21 cellular contexts compared by ENCODE assay signal in the genomic region with DNA sequence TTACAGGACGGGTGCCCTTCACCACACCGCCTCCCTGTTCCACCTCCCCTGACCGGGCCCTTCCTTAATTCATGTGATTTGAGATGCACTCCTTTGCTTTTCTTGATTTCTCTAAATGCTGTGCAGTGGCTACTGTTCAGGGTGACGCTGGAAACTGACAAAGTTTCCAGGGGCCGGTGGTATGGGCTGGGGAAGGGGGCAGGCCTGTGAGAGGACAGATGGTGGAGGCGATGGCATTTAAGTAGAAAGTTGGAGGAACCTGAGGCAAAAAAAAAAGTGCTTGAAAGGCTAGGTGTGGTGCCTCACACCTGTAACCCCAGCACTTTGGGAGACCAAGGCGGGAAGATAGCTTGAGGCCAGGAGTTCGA. TPM values are rescaled to one million over a fixed set of nuclear protein-coding genes. Genes with fewer than 3 reads are reported as not detected.
A peak's percentile ranks its signal among the peaks of the same experiment; 100 is the strongest.
DNase-seq lines count a peak whose midpoint lies in the region; ATAC-seq, FAIRE-seq and TF ChIP-seq lines count a peak whose summit lies in the region.
"Had no signal": no experiment of that assay in that cellular context is flagged by ENCODE, and none has a peak within 500 bp of the region (broad histone marks: within the 10 kb centered on the region; RNA-seq: fewer than 3 reads in every experiment).

No MANE protein-coding gene starts in this region.

- TF ChIP-seq POLR2A in H1 (IDR thresholded peaks at IDR 0.05; ENCODE audit: control extremely low read depth in 1 of 2, low read depth in 2 of 2, low read length in 2 of 2) (no peak), Peyer's patch (IDR thresholded peaks at IDR 0.05) (no peak)

- no peak for DNase-seq in activated CD4-positive, alpha-beta T cell treated with anti-CD3 and anti-CD28 coated beads, Interleukin-2, amount 10 ng/mL, durations not matched to agents 24 days and 14 days
- no peak for DNase-seq in activated CD4-positive, alpha-beta T cell treated with anti-CD3 and anti-CD28 coated beads, Interleukin-2, amount 10 ng/mL, durations not matched to agents 7 days and 5 days
- DNase-seq in H1 (ENCODE audit: low read depth in 1 of 2, low spot score in 2 of 2) (no peak), osteoblast (ENCODE audit: insufficient read length, low spot score, missing footprints) (no peak), Peyer's patch (no peak)
- DNase-seq: CD8-positive, alpha-beta memory T cell; DND-41; NCI-H1417; NCI-H2029; NCI-H2171; NCI-H446; NK-92 treated with Interleukin-12 subunit alpha and Interleukin-12 subunit beta, amount 100 ng/mL, for 24 hours; OCI-M1 had no signal

- H3K4me2 ChIP-seq in H1 (ENCODE audit: insufficient read depth in 1 of 2, low read depth in 2 of 2, low read length in 2 of 2) = no peak overlapping the region
- H3K4me2 ChIP-seq in osteoblast (ENCODE audit: insufficient read depth, low read length) = no peak overlapping the region

- peaks cover under 1% of the 10 kb centered on the region; the same call in 1 of the 2 replicates for H3K9me3 ChIP-seq in HUES6 (ENCODE audit: control insufficient read depth, insufficient read depth, low read depth, low read length)
- no peaks in the 10 kb centered on the region for H3K9me3 ChIP-seq in H1 (ENCODE audit: insufficient read depth in 2 of 2, low read depth in 1 of 2, low read length in 1 of 2)
- H3K9me3 ChIP-seq in osteoblast (ENCODE audit: low read depth, low read length) = no peaks in the 10 kb centered on the region
- no peaks in the 10 kb centered on the region for H3K9me3 ChIP-seq in Peyer's patch
- H3K9me3 ChIP-seq: BLaER1 had no signal

- H2BK5ac ChIP-seq in H1 (ENCODE audit: low read depth, low read length) = 0 out of 2 replicates have a peak overlapping the region, but pooled peaks have one; percentile 20

- no peaks in the 10 kb centered on the region for H3K79me2 ChIP-seq in H1 (ENCODE audit: control insufficient read depth in 1 of 2, insufficient read depth in 2 of 2, low read length in 2 of 2)
- no peaks in the 10 kb centered on the region for H3K79me2 ChIP-seq in osteoblast (ENCODE audit: insufficient read depth, low read length)

- H3K4me1 Mint-ChIP-seq in activated CD4-positive, alpha-beta T cell treated with anti-CD3 and anti-CD28 coated beads, Interleukin-2, amount 10 ng/mL, durations not matched to agents 24 days and 14 days = peaks cover 33% of the 10 kb centered on the region
- H3K4me1 Mint-ChIP-seq in activated CD4-positive, alpha-beta T cell treated with anti-CD3 and anti-CD28 coated beads, Interleukin-2, amount 10 ng/mL, durations not matched to agents 7 days and 5 days = peaks cover 14% of the 10 kb centered on the region
- H3K4me1 Mint-ChIP-seq: CD8-positive, alpha-beta memory T cell had no signal

- no peak overlapping the region for H3K56ac ChIP-seq in H1 (replicated peaks; ENCODE audit: insufficient read length, low read depth, low read length)

- CTCF ChIA-PET in activated CD4-positive, alpha-beta T cell treated with anti-CD3 and anti-CD28 coated beads, Interleukin-2, amount 10 ng/mL, durations not matched to agents 7 days and 5 days (lab: Charles Lee) = interaction anchor here (0.8 to 1.2 kb wide), 2 partner anchors 30 to 351 kb away, joined by 3 read pairs; a partner anchor contains a TSS
- CTCF ChIA-PET in H1 (lab: Charles Lee; ENCODE audit: partially characterized antibody) = interaction anchor here (1.0 to 3.6 kb wide), 3 partner anchors 9 to 45 kb away, joined by 3 to 12 read pairs (median 4); no protein-coding TSS in a partner anchor

- H4K5ac ChIP-seq in H1 (ENCODE audit: insufficient read length, low read depth, low read length) = no peak overlapping the region

- no peak overlapping the region for H3K4me3 ChIP-seq in HUES6 (ENCODE audit: low read depth, low read length)
- H3K4me3 ChIP-seq in H1 (ENCODE audit: extremely low read depth in 1 of 4, insufficient read depth in 2 of 4, low read depth in 3 of 4, low read length in 4 of 4) = no peak overlapping the region
- no peak overlapping the region for H3K4me3 ChIP-seq in osteoblast (ENCODE audit: insufficient read depth, low read length)
- no peak overlapping the region for H3K4me3 ChIP-seq in Peyer's patch
- H3K4me3 ChIP-seq: BLaER1, GM12878, SK-N-MC had no signal

- no peak overlapping the region for H4K91ac ChIP-seq in H1 (replicated peaks; ENCODE audit: insufficient read length, low read length)

- no peak overlapping the region for H3K4ac ChIP-seq in H1 (replicated peaks; ENCODE audit: insufficient read length, low read depth, low read length)

- no peak overlapping the region for H3K23ac ChIP-seq in H1 (ENCODE audit: insufficient read length)

- no peak for TF ChIP-seq RAD21 in H1 (IDR thresholded peaks at IDR 0.05 in 1 of 2, conservative IDR thresholded peaks at IDR 0.05 in 1 of 2; ENCODE audit: low read depth in 2 of 2, low read length in 2 of 2)

- ATAC-seq in GM19395 (IDR thresholded peaks at IDR 0.05; ENCODE audit: unreplicated experiment) (no peak), GM21447 (IDR thresholded peaks at IDR 0.05; ENCODE audit: unreplicated experiment) (no peak)
- ATAC-seq: GM12878 had no signal

- H3K27me3 ChIP-seq in HUES6 (ENCODE audit: control insufficient read depth, insufficient read depth, low read length) (no peaks in the 10 kb centered on the region), H1 (replicated peaks in 1 of 4; ENCODE audit: control insufficient read depth in 3 of 4, extremely low read depth in 1 of 4, insufficient read depth in 3 of 4, low read length in 3 of 4) (no peaks in the 10 kb centered on the region), osteoblast (ENCODE audit: insufficient read depth, low read length) (no peaks in the 10 kb centered on the region), Peyer's patch (no peaks in the 10 kb centered on the region)
- H3K27me3 ChIP-seq: BLaER1 had no signal

- no peaks in the 10 kb centered on the region for H3K79me1 ChIP-seq in H1 (ENCODE audit: low read depth, low read length)

- no peak overlapping the region for H2BK20ac ChIP-seq in H1 (ENCODE audit: low read length)

- no peak overlapping the region for H2AK5ac ChIP-seq in H1 (ENCODE audit: low read depth, low read length)

- H4K20me1 ChIP-seq in H1 (replicated peaks in 1 of 2; ENCODE audit: control insufficient read depth in 1 of 2, insufficient read depth in 2 of 2, low read length in 2 of 2) = no peaks in the 10 kb centered on the region
- no peaks in the 10 kb centered on the region for H4K20me1 ChIP-seq in osteoblast (ENCODE audit: insufficient read depth, low read length)
- H4K20me1 ChIP-seq: BLaER1 had no signal

- peaks cover 3% of the 10 kb centered on the region for H3K9me3 Mint-ChIP-seq in activated CD4-positive, alpha-beta T cell treated with anti-CD3 and anti-CD28 coated beads, Interleukin-2, amount 10 ng/mL, durations not matched to agents 24 days and 14 days
- H3K9me3 Mint-ChIP-seq in activated CD4-positive, alpha-beta T cell treated with anti-CD3 and anti-CD28 coated beads, Interleukin-2, amount 10 ng/mL, durations not matched to agents 7 days and 5 days = no peaks in the 10 kb centered on the region
- H3K9me3 Mint-ChIP-seq: CD8-positive, alpha-beta memory T cell had no signal

- H3K4me1 ChIP-seq in HUES6 (ENCODE audit: control insufficient read depth, insufficient read depth, low read length) (peaks cover 26% of the 10 kb centered on the region; the same call in 1 of the 2 replicates), H1 (replicated peaks in 1 of 4; ENCODE audit: control insufficient read depth in 3 of 4, insufficient read depth in 4 of 4, low read length in 3 of 4) (peaks cover 0 to 10% (median 4%) of the 10 kb centered on the region in 4 experiments; a peak in 6 of 7 replicates), osteoblast (ENCODE audit: insufficient read depth, low read length) (peaks cover 15% of the 10 kb centered on the region), Peyer's patch (peaks cover 0 to 6% (median 2%) of the 10 kb centered on the region in 4 donors)

- H3K4me3 Mint-ChIP-seq in activated CD4-positive, alpha-beta T cell treated with anti-CD3 and anti-CD28 coated beads, Interleukin-2, amount 10 ng/mL, durations not matched to agents 24 days and 14 days = no peak overlapping the region
- no peak overlapping the region for H3K4me3 Mint-ChIP-seq in activated CD4-positive, alpha-beta T cell treated with anti-CD3 and anti-CD28 coated beads, Interleukin-2, amount 10 ng/mL, durations not matched to agents 7 days and 5 days
- H3K4me3 Mint-ChIP-seq: CD8-positive, alpha-beta memory T cell had no signal

- POLR2A ChIA-PET in activated CD4-positive, alpha-beta T cell treated with anti-CD3 and anti-CD28 coated beads, Interleukin-2, amount 10 ng/mL, durations not matched to agents 7 days and 5 days (lab: Charles Lee) = no interaction called here
- POLR2A ChIA-PET in H1 (lab: Charles Lee; ENCODE audit: partially characterized antibody) = no interaction called here

- H3K27ac ChIP-seq in HUES6 (ENCODE audit: low read depth, low read length) (peak overlapping the region; percentile 63; the same call in 1 of the 2 replicates), H1 (ENCODE audit: low read depth, low read length) (no peak overlapping the region), osteoblast (ENCODE audit: low read depth, low read length) (no peak overlapping the region), Peyer's patch (no peak overlapping the region)
- H3K27ac ChIP-seq: 22Rv1, BLaER1, SK-N-MC had no signal

- no peak for TF ChIP-seq EP300 in H1 (IDR thresholded peaks at IDR 0.05; ENCODE audit: borderline replicate concordance in 1 of 2, low read depth in 2 of 2, low read length in 2 of 2)

- intact Hi-C loops in activated CD4-positive, alpha-beta T cell treated with anti-CD3 and anti-CD28 coated beads, Interleukin-2, amount 10 ng/mL, durations not matched to agents 24 days and 14 days (cut with micrococcal nuclease) = no loop called here

- TF ChIP-seq CTCF in H1 (IDR thresholded peaks at IDR 0.05; ENCODE audit: control extremely low read depth in 1 of 3, insufficient read depth in 1 of 3, low read depth in 1 of 3, low read length in 3 of 3) = no peak
- no peak for TF ChIP-seq CTCF in osteoblast (IDR thresholded peaks at IDR 0.05; ENCODE audit: extremely low read depth, low read depth, low read length)
- TF ChIP-seq CTCF in Peyer's patch (IDR thresholded peaks at IDR 0.05) = no peak

- FAIRE-seq in H1 (lab: Jason Lieb, UNC) = no peak
- FAIRE-seq: G401.6, GM12878 had no signal

- 0 out of 2 replicates have a peak overlapping the region, but pooled peaks have one; percentile 2 for H2BK12ac ChIP-seq in H1 (ENCODE audit: low read depth, low read length)

- H3K9ac ChIP-seq in HUES6 (ENCODE audit: low read length) = peak overlapping the region; percentile 59
- no peak overlapping the region for H3K9ac ChIP-seq in H1 (replicated peaks in 1 of 4; ENCODE audit: extremely low read depth in 1 of 4, low read depth in 3 of 4, low read length in 3 of 4)
- H3K9ac ChIP-seq: BLaER1 had no signal

- no peak overlapping the region for H4K8ac ChIP-seq in H1 (ENCODE audit: extremely low read depth, insufficient read depth, low read length)

- H3K27ac Mint-ChIP-seq in activated CD4-positive, alpha-beta T cell treated with anti-CD3 and anti-CD28 coated beads, Interleukin-2, amount 10 ng/mL, durations not matched to agents 24 days and 14 days = peak overlapping the region; percentile 30
- H3K27ac Mint-ChIP-seq in activated CD4-positive, alpha-beta T cell treated with anti-CD3 and anti-CD28 coated beads, Interleukin-2, amount 10 ng/mL, durations not matched to agents 7 days and 5 days = no peak overlapping the region
- H3K27ac Mint-ChIP-seq: CD8-positive, alpha-beta memory T cell had no signal

- no peak overlapping the region for H3K18ac ChIP-seq in H1 (ENCODE audit: extremely low read depth, low read length)

- no peak overlapping the region for H3K14ac ChIP-seq in H1 (ENCODE audit: insufficient read length)

- no peaks in the 10 kb centered on the region for H3K23me2 ChIP-seq in H1 (ENCODE audit: low read depth, low read length)

- H2BK120ac ChIP-seq in H1 (replicated peaks; ENCODE audit: low read depth, low read length) = no peak overlapping the region

- H2AFZ ChIP-seq in H1 (ENCODE audit: low read length) = no peak overlapping the region
- H2AFZ ChIP-seq in osteoblast (ENCODE audit: low read length) = peak overlapping the region; percentile 91

- no peaks in the 10 kb centered on the region for H3K36me3 ChIP-seq in HUES6 (ENCODE audit: control insufficient read depth, insufficient read depth, low read length)
- no peaks in the 10 kb centered on the region for H3K36me3 ChIP-seq in H1 (ENCODE audit: control insufficient read depth in 2 of 4, insufficient read depth in 4 of 4, low read length in 3 of 4)
- H3K36me3 ChIP-seq in osteoblast (ENCODE audit: insufficient read depth, low read length) = no peaks in the 10 kb centered on the region
- H3K36me3 ChIP-seq in Peyer's patch = no peaks in the 10 kb centered on the region
- H3K36me3 ChIP-seq: BLaER1 had no signal

- no peak overlapping the region for H2BK15ac ChIP-seq in H1 (ENCODE audit: low read length)

- no peaks in the 10 kb centered on the region for H3K27me3 Mint-ChIP-seq in activated CD4-positive, alpha-beta T cell treated with anti-CD3 and anti-CD28 coated beads, Interleukin-2, amount 10 ng/mL, durations not matched to agents 24 days and 14 days
- H3K27me3 Mint-ChIP-seq in activated CD4-positive, alpha-beta T cell treated with anti-CD3 and anti-CD28 coated beads, Interleukin-2, amount 10 ng/mL, durations not matched to agents 7 days and 5 days = peaks cover 9% of the 10 kb centered on the region

- whole genome bisulfite sequencing in H1 (ENCODE audit: extremely low coverage in 1 of 2, insufficient coverage in 1 of 2, insufficient read length in 1 of 2, insufficient replicate concordance in 2 of 2, low coverage in 1 of 2, low lambda C conversion rate in 2 of 2, missing lambda C conversion rate in 1 of 2), 2 experiments = 89% methylated on average over 8 of the region's 8 CpGs; no CpG with 5 or more reads in 1 of the 2 experiments

- no peaks in the 10 kb centered on the region for H3K36me3 Mint-ChIP-seq in activated CD4-positive, alpha-beta T cell treated with anti-CD3 and anti-CD28 coated beads, Interleukin-2, amount 10 ng/mL, durations not matched to agents 24 days and 14 days (ENCODE audit: low read depth)
- no peaks in the 10 kb centered on the region for H3K36me3 Mint-ChIP-seq in activated CD4-positive, alpha-beta T cell treated with anti-CD3 and anti-CD28 coated beads, Interleukin-2, amount 10 ng/mL, durations not matched to agents 7 days and 5 days (ENCODE audit: low read depth)
- H3K36me3 Mint-ChIP-seq: CD8-positive, alpha-beta memory T cell had no signal

RNA-seq across cellular contexts. Expression of a gene that starts 11.7 kb away (rescaled TPM):
- total RNA-seq in activated CD4-positive, alpha-beta T cell treated with anti-CD3 and anti-CD28 coated beads, Interleukin-2, amount 10 ng/mL, durations not matched to agents 24 days and 14 days = 25.4 and 26.6 TPM in 2 replicates
- total RNA-seq in activated CD4-positive, alpha-beta T cell treated with anti-CD3 and anti-CD28 coated beads, Interleukin-2, amount 10 ng/mL, durations not matched to agents 7 days and 5 days = 1 to 10 TPM; 3.3 to 3.4 TPM
- total RNA-seq in H1 (2021; fragmentation: NEBNext Ultra II Directional; extraction: Animal tissue kit (Norgen Biotek cat#: 25700)) = 9.3 and 12.4 TPM in 2 replicates
- polyA plus RNA-seq in H1 (2011; rRNA removed) = 8.3 and 20.5 TPM in 2 replicates
- polyA plus RNA-seq in H1 (2011; cell fraction: cytosol; rRNA removed) = 5.0 TPM
- 10.3 TPM for polyA plus RNA-seq in H1 (2011; cell fraction: nucleus; rRNA removed)
- 6.1 to 12.8 TPM (median 11.7 TPM) in 4 replicates for polyA plus RNA-seq in H1 (2012, experiment 1 of 2)
- 18.7 TPM for polyA plus RNA-seq in H1 (2012, experiment 2 of 2)
- polyA plus RNA-seq in H1 (2013, experiment 1 of 2) = 7.0 TPM
- polyA plus RNA-seq in H1 (2013, experiment 2 of 2) = 7.7 TPM
- polyA minus RNA-seq in H1 (2011; rRNA and poly(A)+ RNA removed) = 2.4 and 2.5 TPM in 2 replicates
- 4.5 TPM for polyA minus RNA-seq in H1 (2011; cell fraction: cytosol; rRNA and poly(A)+ RNA removed)
- polyA minus RNA-seq in H1 (2011; cell fraction: nucleus; rRNA and poly(A)+ RNA removed) = 2.0 TPM
- total RNA-seq in osteoblast (10.5 and 11.2 TPM in 2 replicates), Peyer's patch (10 to 100 TPM in 2 of 4 donors, 1 to 10 TPM in 2; 6.0 to 19.8 (median 11.2) TPM)
- polyA plus RNA-seq: CD8-positive, alpha-beta memory T cell had no signal
